ENCODE assay signal across 8 cellular contexts in the genomic region with DNA sequence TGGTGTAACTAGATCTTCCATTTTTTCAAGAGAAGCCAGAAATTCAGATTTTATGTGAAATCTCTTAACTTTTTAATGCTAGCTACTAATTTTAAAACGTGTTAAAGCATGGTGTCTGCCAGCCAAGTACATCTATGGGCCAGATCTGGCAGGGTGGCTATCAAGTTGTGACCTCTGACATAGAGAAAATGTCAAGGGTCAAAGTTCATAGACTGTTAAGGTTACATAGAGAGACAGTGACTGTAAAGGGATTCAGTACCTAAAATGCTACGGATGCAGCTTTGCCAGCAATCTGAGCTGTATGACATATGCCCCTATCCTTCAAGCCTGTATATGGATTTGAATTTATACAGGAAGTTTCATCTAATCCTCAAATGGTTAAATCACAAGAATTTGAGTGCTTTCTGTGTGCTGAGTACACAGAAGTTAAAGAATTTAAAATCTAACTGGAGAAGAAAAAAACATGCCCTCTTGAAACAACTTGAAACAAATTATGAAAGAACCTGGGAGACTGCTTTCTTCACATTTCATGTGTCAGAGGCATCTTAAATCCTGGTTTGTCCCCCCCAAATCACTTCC. TPM values are rescaled to one million over a fixed set of nuclear protein-coding genes. Genes with fewer than 3 reads are reported as not detected.
A peak's percentile ranks its signal among the peaks of the same experiment; 100 is the strongest.
DNase-seq lines count a peak whose midpoint lies in the region; ATAC-seq and TF ChIP-seq lines count a peak whose summit lies in the region.

No MANE protein-coding gene starts in this region.

- H3K36me3 ChIP-seq in left lung (peaks cover 0 to 5% of the 10 kb centered on the region in 2 donors), testis (ENCODE audit: low read depth, missing control alignments) (no peaks in the 10 kb centered on the region), mucosa of descending colon (ENCODE audit: low read depth) (no peaks in the 10 kb centered on the region)

- H3K27me3 ChIP-seq in left lung (no peaks in the 10 kb centered on the region), testis (no peaks in the 10 kb centered on the region)

- H3K27me3 Mint-ChIP-seq in T-helper 1 cell treated with Interleukin-12 subunit alpha and Interleukin-12 subunit beta and Interleukin-4 antibody, amounts not matched to agents 30 μg/mL and 1 μg/mL, for 36 hours (ENCODE audit: low read depth) = peaks cover 55% of the 10 kb centered on the region
- no peaks in the 10 kb centered on the region for H3K27me3 Mint-ChIP-seq in activated T-helper 17 cell treated with anti-CD3 and anti-CD28 coated beads, Interleukin-2, amount 50 U/mL, for 72 hours

- intact Hi-C loops in left lung (cut with DNase I) = no loop called here
- intact Hi-C loops in testis (cut with DNase I; ENCODE audit: low total_unique reads) = no loop called here
- intact Hi-C loops in mucosa of descending colon (cut with DNase I, micrococcal nuclease) = no loop called here

- ATAC-seq in activated T-helper 17 cell treated with anti-CD3 and anti-CD28 coated beads, Interleukin-2, amount 50 U/mL, for 72 hours (replicated peaks) = no peak
- ATAC-seq in left lung = peak; percentile 0
- no peak for ATAC-seq in HG02938 (IDR thresholded peaks at IDR 0.05; ENCODE audit: unreplicated experiment)
- ATAC-seq in mucosa of descending colon = no peak

- H3K4me3 Mint-ChIP-seq in T-helper 1 cell treated with Interleukin-12 subunit alpha and Interleukin-12 subunit beta and Interleukin-4 antibody, amounts not matched to agents 30 μg/mL and 1 μg/mL, for 36 hours = peak overlapping the region; percentile 80
- peak overlapping the region; percentile 87 for H3K4me3 Mint-ChIP-seq in activated T-helper 17 cell treated with anti-CD3 and anti-CD28 coated beads, Interleukin-2, amount 50 U/mL, for 72 hours

- H3K4me3 ChIP-seq in left lung = peak overlapping the region; percentile 68 to 88
- peak overlapping the region; percentile 64 to 76 for H3K4me3 ChIP-seq in testis
- H3K4me3 ChIP-seq in mucosa of descending colon = no peak overlapping the region

- no peak for TF ChIP-seq CTCF in left lung (IDR thresholded peaks at IDR 0.05)
- no peak for TF ChIP-seq CTCF in testis (IDR thresholded peaks at IDR 0.05)
- TF ChIP-seq CTCF in mucosa of descending colon (IDR thresholded peaks at IDR 0.05) = no peak

- H3K4me1 ChIP-seq in left lung = peaks cover 19 to 47% of the 10 kb centered on the region in 2 donors
- no peaks in the 10 kb centered on the region for H3K4me1 ChIP-seq in testis
- H3K4me1 ChIP-seq in mucosa of descending colon (ENCODE audit: low read depth) = no peaks in the 10 kb centered on the region

- H3K27ac Mint-ChIP-seq in T-helper 1 cell treated with Interleukin-12 subunit alpha and Interleukin-12 subunit beta and Interleukin-4 antibody, amounts not matched to agents 30 μg/mL and 1 μg/mL, for 36 hours = peak overlapping the region; percentile 84
- peak overlapping the region; percentile 86 for H3K27ac Mint-ChIP-seq in activated T-helper 17 cell treated with anti-CD3 and anti-CD28 coated beads, Interleukin-2, amount 50 U/mL, for 72 hours

- H3K9me3 Mint-ChIP-seq in T-helper 1 cell treated with Interleukin-12 subunit alpha and Interleukin-12 subunit beta and Interleukin-4 antibody, amounts not matched to agents 30 μg/mL and 1 μg/mL, for 36 hours = peaks cover 8% of the 10 kb centered on the region
- H3K9me3 Mint-ChIP-seq in activated T-helper 17 cell treated with anti-CD3 and anti-CD28 coated beads, Interleukin-2, amount 50 U/mL, for 72 hours = no peaks in the 10 kb centered on the region

- WGBS in testis, 2 donors = 58 to 64% methylated on average over 2 of the region's 2 CpGs

- H3K27ac ChIP-seq in left lung (peak overlapping the region; percentile 93 to 97), testis (no peak overlapping the region)

- no peaks in the 10 kb centered on the region for H3K9me3 ChIP-seq in left lung
- no peaks in the 10 kb centered on the region for H3K9me3 ChIP-seq in testis
- no peaks in the 10 kb centered on the region for H3K9me3 ChIP-seq in mucosa of descending colon

- DNase-seq in T-helper 1 cell (no peak), left lung (no peak), testis (no peak), putamen (ENCODE audit: low spot score) (no peak), mucosa of descending colon (no peak)

- peaks cover 31% of the 10 kb centered on the region for H3K4me1 Mint-ChIP-seq in T-helper 1 cell treated with Interleukin-12 subunit alpha and Interleukin-12 subunit beta and Interleukin-4 antibody, amounts not matched to agents 30 μg/mL and 1 μg/mL, for 36 hours (ENCODE audit: low read depth)
- H3K4me1 Mint-ChIP-seq in activated T-helper 17 cell treated with anti-CD3 and anti-CD28 coated beads, Interleukin-2, amount 50 U/mL, for 72 hours = peaks cover 36% of the 10 kb centered on the region

- no peak for TF ChIP-seq POLR2A in testis (IDR thresholded peaks at IDR 0.05)

- H3K36me3 Mint-ChIP-seq in T-helper 1 cell treated with Interleukin-12 subunit alpha and Interleukin-12 subunit beta and Interleukin-4 antibody, amounts not matched to agents 30 μg/mL and 1 μg/mL, for 36 hours (ENCODE audit: low read depth) = peaks cover 5% of the 10 kb centered on the region
- H3K36me3 Mint-ChIP-seq in activated T-helper 17 cell treated with anti-CD3 and anti-CD28 coated beads, Interleukin-2, amount 50 U/mL, for 72 hours (ENCODE audit: low read depth) = peaks cover 23% of the 10 kb centered on the region

RNA-seq across cellular contexts. Expression of a gene that starts 1.0 kb away (rescaled TPM):
- total RNA-seq in activated T-helper 17 cell treated with anti-CD3 and anti-CD28 coated beads, Interleukin-2, amount 50 U/mL, for 72 hours = 10 to 100 TPM; 11.6 to 14.0 TPM
- total RNA-seq in left lung (10 to 100 TPM; 61.8 to 70.3 TPM), testis (1 to 10 TPM; 5.2 to 5.6 TPM), mucosa of descending colon (10 to 100 TPM in 2 of 3 donors, 1 to 10 TPM in 1; 7.7 to 25.8 (median 11.8) TPM)
- 6.2 TPM for polyA plus RNA-seq in testis (ENCODE audit: insufficient read depth, low read depth, low replicate concordance)

RNA-seq across cellular contexts. Expression of a gene that starts 52.5 kb away (rescaled TPM):
- 10 to 100 TPM; 18.5 to 28.1 TPM for total RNA-seq in activated T-helper 17 cell treated with anti-CD3 and anti-CD28 coated beads, Interleukin-2, amount 50 U/mL, for 72 hours
- total RNA-seq in left lung (10 to 100 TPM; 14.9 to 19.3 TPM), testis (10 to 100 TPM; 13.5 to 19.4 TPM), mucosa of descending colon (10 to 100 TPM; 35.0 to 73.9 (median 58.9) TPM)
- 17.7 TPM for polyA plus RNA-seq in testis (ENCODE audit: insufficient read depth, low read depth, low replicate concordance)

Comparison
In these comparisons a context has a peak if more than half of its experiments do, and no peak if none do; other contexts are left out.
1. H3K27ac ChIP-seq: peak in left lung (2 of 2); none in testis (0 of 2).